20 cellular contexts compared by ENCODE assay signal in genomic region chr22:48855593-48856307, GRCh38.
DNase-seq lines count a peak whose midpoint lies in the region; ATAC-seq and TF ChIP-seq lines count a peak whose summit lies in the region.
"Had no signal": no experiment of that assay in that cellular context is flagged by ENCODE, and none has a peak within 500 bp of the region (broad histone marks: within the 10 kb centered on the region; RNA-seq: fewer than 3 reads in every experiment).

No MANE protein-coding gene starts in this region.

- H3K23ac ChIP-seq in neuronal stem cell (ENCODE audit: low read depth, low read length, poor library complexity) = peak overlapping the region; percentile 49

- no peak for ATAC-seq in sciatic nerve
- ATAC-seq: GM23338, HCT116 had no signal

- no peaks in the 10 kb centered on the region for H3K9me3 ChIP-seq in neuronal stem cell (replicated peaks in 1 of 2; ENCODE audit: control insufficient read depth in 2 of 2, insufficient read depth in 1 of 2, low read depth in 1 of 2, low read length in 2 of 2)

- H3K36me3 Mint-ChIP-seq in chondrocyte (ENCODE audit: low read depth) = peaks cover 2% of the 10 kb centered on the region
- H3K36me3 Mint-ChIP-seq: CD4-positive, CD25-positive, alpha-beta regulatory T cell; CD8-positive, alpha-beta memory T cell had no signal

- peak overlapping the region; percentile 51 for H2AK5ac ChIP-seq in neuronal stem cell (ENCODE audit: low read depth, low read length)

- H3K18ac ChIP-seq in neuronal stem cell (ENCODE audit: low read length) = peak overlapping the region; percentile 67

- no peak overlapping the region for H2BK15ac ChIP-seq in neuronal stem cell (ENCODE audit: low read length)

- no peaks in the 10 kb centered on the region for H3K4me1 ChIP-seq in neuronal stem cell (ENCODE audit: control insufficient read depth in 2 of 2, insufficient read depth in 1 of 2, low read depth in 1 of 2, low read length in 2 of 2)
- H3K4me1 ChIP-seq: BE2C had no signal

- no peak overlapping the region for H2AFZ ChIP-seq in neuronal stem cell (ENCODE audit: low read length)
- H2AFZ ChIP-seq: GM23338 had no signal

- no peak overlapping the region for H2BK12ac ChIP-seq in neuronal stem cell (ENCODE audit: low read length)

- no peak overlapping the region for H3K4ac ChIP-seq in neuronal stem cell (ENCODE audit: low read length)

- no peaks in the 10 kb centered on the region for H3K79me1 ChIP-seq in neuronal stem cell (ENCODE audit: low read depth, low read length)

- no peak overlapping the region for H3K4me3 Mint-ChIP-seq in chondrocyte (ENCODE audit: unreplicated experiment)
- H3K4me3 Mint-ChIP-seq: CD4-positive, CD25-positive, alpha-beta regulatory T cell; CD8-positive, alpha-beta memory T cell; GM23338; HFFc6 had no signal

- DNase-seq in chondrocyte (ENCODE audit: low spot score) (peak; percentile 72), ecto neural progenitor cell (ENCODE audit: low spot score) (peak; percentile 17), neuronal stem cell (ENCODE audit: low spot score) (no peak), GF-D8 (lab: John Stamatoyannopoulos, UW) (no peak), NCI-H446 (lab: John Stamatoyannopoulos, UW) (no peak), sciatic nerve (ENCODE audit: low spot score) (no peak)
- DNase-seq: ACHN; BE2C; C1 segment of cervical spinal cord; CD4-positive, CD25-positive, alpha-beta regulatory T cell; COR-L47; DMS 273 treated with DMSO at 0.1 percent for 48 hours; DMS53; DND-41; EL; HFFc6 had no signal

- no peak overlapping the region for H2BK120ac ChIP-seq in neuronal stem cell (ENCODE audit: low read depth, low read length)

- H3K9me3 Mint-ChIP-seq in chondrocyte (ENCODE audit: low read depth) = peaks cover 15% of the 10 kb centered on the region

- H3K27me3 Mint-ChIP-seq in chondrocyte (ENCODE audit: low read depth) = peaks cover 3% of the 10 kb centered on the region
- H3K27me3 Mint-ChIP-seq: CD4-positive, CD25-positive, alpha-beta regulatory T cell had no signal

- no peak for TF ChIP-seq CTCF in chondrocyte (IDR thresholded peaks at IDR 0.05)

- no peak overlapping the region for H3K27ac Mint-ChIP-seq in chondrocyte (ENCODE audit: unreplicated experiment)
- H3K27ac Mint-ChIP-seq: CD4-positive, CD25-positive, alpha-beta regulatory T cell; CD8-positive, alpha-beta memory T cell; GM23338; HFFc6 had no signal

- no peak overlapping the region for H4K8ac ChIP-seq in neuronal stem cell (ENCODE audit: low read depth, low read length)

- H3K36me3 ChIP-seq in neuronal stem cell (replicated peaks in 1 of 2; ENCODE audit: control insufficient read depth in 2 of 2, insufficient read depth in 2 of 2, low read length in 2 of 2) = no peaks in the 10 kb centered on the region
- H3K36me3 ChIP-seq: BE2C had no signal

- H2BK5ac ChIP-seq in neuronal stem cell (ENCODE audit: low read length) = no peak overlapping the region

- H3K27ac ChIP-seq in neuronal stem cell (replicated peaks; ENCODE audit: low read length) = no peak overlapping the region
- H3K27ac ChIP-seq: HL-60 had no signal

- no CpG with 5 or more reads among the region's 9 CpGs for WGBS in neuronal stem cell (ENCODE audit: extremely low coverage in 2 of 2, insufficient read length in 2 of 2, insufficient replicate concordance in 1 of 2), 2 donors

- H4K91ac ChIP-seq in neuronal stem cell (ENCODE audit: low read depth, low read length, poor library complexity) = no peak overlapping the region

- no peak overlapping the region for H3K9ac ChIP-seq in neuronal stem cell (ENCODE audit: low read depth, low read length, poor library complexity)

- H3K27me3 ChIP-seq in neuronal stem cell (ENCODE audit: control insufficient read depth in 3 of 3, insufficient read depth in 3 of 3, low read depth in 1 of 3, low read length in 3 of 3) = no peaks in the 10 kb centered on the region
- H3K27me3 ChIP-seq: BE2C had no signal

- intact Hi-C loops in sciatic nerve (cut with DNase I) = no loop called here

- H3K4me3 ChIP-seq in neuronal stem cell (ENCODE audit: low read length in 2 of 2) = no peak overlapping the region
- H3K4me3 ChIP-seq: GM23338 had no signal

- H3K14ac ChIP-seq in neuronal stem cell (ENCODE audit: low read length) = no peak overlapping the region

- H3K4me1 Mint-ChIP-seq in chondrocyte (ENCODE audit: low read depth) = no peaks in the 10 kb centered on the region
- H3K4me1 Mint-ChIP-seq: CD4-positive, CD25-positive, alpha-beta regulatory T cell; CD8-positive, alpha-beta memory T cell; GM23338 had no signal

- no peak overlapping the region for H3K4me2 ChIP-seq in neuronal stem cell (ENCODE audit: insufficient read depth, low read length, poor library complexity, severe bottlenecking)
- H3K4me2 ChIP-seq: GM23338 had no signal

Comparison
In these comparisons a context has a peak if more than half of its experiments do, and no peak if none do; other contexts are left out.
1. DNase-seq: peak in chondrocyte (single experiment) and ecto neural progenitor cell (single experiment); none in neuronal stem cell (single experiment), GF-D8 (single experiment), NCI-H446 (0 of 2) and sciatic nerve (single experiment).